Comparison of ENCODE assay signal across 8 cellular contexts in genomic region chr15:42576040-42576594, GRCh38. TPM values are rescaled to one million over a fixed set of nuclear protein-coding genes. Genes with fewer than 3 reads are reported as not detected.
DNase-seq lines count a peak whose midpoint lies in the region; ATAC-seq and TF ChIP-seq lines count a peak whose summit lies in the region.

No MANE protein-coding gene starts in this region.

- DNase-seq in AG09309 (ENCODE audit: low read depth), result no peak
- no peak for DNase-seq in HL-60 (ENCODE audit: low read depth in 1 of 2, low spot score in 1 of 2)
- no peak for DNase-seq in breast epithelium (ENCODE audit: low spot score in 2 of 2)
- no peak for DNase-seq in activated CD4-positive, alpha-beta T cell treated with anti-CD3 and anti-CD28 coated beads for 1 hour
- no peak for DNase-seq in NCI-H2029 treated with DMSO at 0.1 percent for 48 hours (lab: John Stamatoyannopoulos, UW)
- DNase-seq in germinal center (ENCODE audit: low spot score), result no peak

- TF ChIP-seq POLR2A in breast epithelium (IDR thresholded peaks at IDR 0.05), result no peak

- H3K4me3 ChIP-seq in AG09309 (ENCODE audit: control insufficient read depth, low read depth, low read length), result peak overlapping the region; percentile 78
- H3K4me3 ChIP-seq in HL-60 (replicated peaks; ENCODE audit: insufficient read depth, low read length), result peak overlapping the region; percentile 79
- H3K4me3 ChIP-seq in breast epithelium, result peak overlapping the region; percentile 73 to 87 (median 79)
- peak overlapping the region; percentile 80 to 96 for H3K4me3 ChIP-seq in muscle layer of colon (ENCODE audit: low read depth in 1 of 2, low read length in 2 of 2)

- H3K36me3 ChIP-seq in breast epithelium (no peaks in the 10 kb centered on the region), muscle layer of colon (ENCODE audit: insufficient read depth, low read length) (no peaks in the 10 kb centered on the region)

- TF ChIP-seq CTCF in AG09309 (IDR thresholded peaks at IDR 0.05; ENCODE audit: control insufficient read depth, insufficient read depth, low read depth, low read length, missing control alignments), result no peak
- TF ChIP-seq CTCF in HL-60 (IDR thresholded peaks at IDR 0.05; ENCODE audit: insufficient read depth, low read length), result no peak
- TF ChIP-seq CTCF in breast epithelium (IDR thresholded peaks at IDR 0.05), result no peak

- peak overlapping the region; percentile 83 for H3K9ac ChIP-seq in muscle layer of colon (ENCODE audit: low read length)

- H3K9me3 ChIP-seq in breast epithelium (no peaks in the 10 kb centered on the region), muscle layer of colon (ENCODE audit: low read length) (no peaks in the 10 kb centered on the region)

- H3K27ac ChIP-seq in HL-60 (replicated peaks) (no peak overlapping the region), breast epithelium (peak overlapping the region; percentile 80 to 94), muscle layer of colon (ENCODE audit: low read depth, low read length) (peak overlapping the region; percentile 94)

- ATAC-seq in HG02798 (IDR thresholded peaks at IDR 0.05; ENCODE audit: poor library complexity, unreplicated experiment), result no peak

- H3K27me3 ChIP-seq in HL-60 (ENCODE audit: insufficient read depth, poor library complexity, severe bottlenecking), result no peaks in the 10 kb centered on the region
- H3K27me3 ChIP-seq in breast epithelium, result no peaks in the 10 kb centered on the region
- no peaks in the 10 kb centered on the region for H3K27me3 ChIP-seq in muscle layer of colon (ENCODE audit: control insufficient read depth in 1 of 2, insufficient read depth in 2 of 2, low read length in 2 of 2)

- intact Hi-C loops in breast epithelium (cut with DNase I; ENCODE audit: low total_unique reads), result no loop called here

- H3K4me1 ChIP-seq in breast epithelium (no peaks in the 10 kb centered on the region), muscle layer of colon (ENCODE audit: insufficient read depth, low read length) (peaks cover 40% of the 10 kb centered on the region)

RNA-seq across cellular contexts. Expression of gene STARD9, which starts 0.7 kb away (rescaled TPM):
- total RNA-seq in breast epithelium, result 10 to 100 TPM; 18.6 to 27.9 (median 27.5) TPM

RNA-seq across cellular contexts. Expression of gene HAUS2, which starts 27.5 kb away (rescaled TPM):
- total RNA-seq in breast epithelium, result 10 to 100 TPM; 29.3 to 42.1 (median 30.2) TPM

RNA-seq across cellular contexts. Expression of gene LRRC57, which starts 27.5 kb away (rescaled TPM):
- 10 to 100 TPM; 20.3 to 23.3 (median 23.3) TPM for total RNA-seq in breast epithelium
